1 cellular context compared by ENCODE assay signal in genomic region chr13:32080328-32080744, GRCh38.
TF ChIP-seq lines count a peak whose summit lies in the region.

No MANE protein-coding gene starts in this region.

TF ChIP-seq in GM23338, 12 proteins besides CTCF, POLR2A, EP300 and RAD21 (continued from another document):
- TF ChIP-seq ZNF462 (CRISPR knock-in tag; IDR thresholded peaks at IDR 0.05) (no peak), EZH2phosphoT487 (IDR thresholded peaks at IDR 0.05; ENCODE audit: unreplicated experiment) (no peak), ETS1 (IDR thresholded peaks at IDR 0.05) (no peak), ZNF114 (CRISPR knock-in tag; IDR thresholded peaks at IDR 0.05) (no peak), EZH2 (IDR thresholded peaks at IDR 0.05; ENCODE audit: low read depth, unreplicated experiment) (no peak), REST (IDR thresholded peaks at IDR 0.05; ENCODE audit: unreplicated experiment) (no peak), ZNF331 (CRISPR knock-in tag; IDR thresholded peaks at IDR 0.05; ENCODE audit: low read depth) (no peak), NANOG (IDR thresholded peaks at IDR 0.05; ENCODE audit: borderline replicate concordance) (no peak), JUNB (IDR thresholded peaks at IDR 0.05; ENCODE audit: unreplicated experiment) (no peak)
